ENCODE assay signal across 9 cellular contexts in genomic region chr19:13173129-13173737, GRCh38. TPM values are rescaled to one million over a fixed set of nuclear protein-coding genes. Genes with fewer than 3 reads are reported as not detected.
DNase-seq lines count a peak whose midpoint lies in the region; ATAC-seq and TF ChIP-seq lines count a peak whose summit lies in the region.
"Had no signal": no experiment of that assay in that cellular context is flagged by ENCODE, and none has a peak within 500 bp of the region (broad histone marks: within the 10 kb centered on the region; RNA-seq: fewer than 3 reads in every experiment).

No MANE protein-coding gene starts in this region.

- peak overlapping the region; percentile 82 for H3K4me3 Mint-ChIP-seq in activated CD8-positive, alpha-beta T cell treated with anti-CD3 and anti-CD28 coated beads, Interleukin-2, amount 10 ng/mL, durations not matched to agents 7 days and 5 days
- peak overlapping the region; percentile 47 to 86 (median 78) for H3K4me3 Mint-ChIP-seq in naive B cell
- H3K4me3 Mint-ChIP-seq in endothelial cell (ENCODE audit: unreplicated experiment), result no peak overlapping the region

- no peak for TF ChIP-seq POLR2A in vagina (IDR thresholded peaks at IDR 0.05)

- POLR2A ChIA-PET in activated CD8-positive, alpha-beta T cell treated with anti-CD3 and anti-CD28 coated beads, Interleukin-2, amount 10 ng/mL, durations not matched to agents 7 days and 5 days (lab: Charles Lee), result interaction anchor here (0.6 to 2.6 kb wide), 5 partner anchors 9 to 596 kb away, joined by 3 to 16 read pairs (median 6); no protein-coding TSS in a partner anchor

- DNase-seq in right cardiac atrium, result no peak
- no peak for DNase-seq in left ventricle myocardium superior
- DNase-seq in activated CD8-positive, alpha-beta T cell treated with anti-CD3 and anti-CD28 coated beads, Interleukin-2, amount 10 ng/mL, durations not matched to agents 7 days and 5 days, result no peak
- DNase-seq in naive B cell, result no peak
- no peak for DNase-seq in vagina (ENCODE audit: extremely low spot score in 2 of 2)
- DNase-seq in WERI-Rb-1, result no peak
- no peak for DNase-seq in dedifferentiated amniotic fluid mesenchymal stem cell (ENCODE audit: extremely low spot score)
- DNase-seq in endothelial cell (ENCODE audit: low spot score), result no peak
- DNase-seq: colonic mucosa had no signal

- peak overlapping the region; percentile 97 for H3K27ac Mint-ChIP-seq in activated CD8-positive, alpha-beta T cell treated with anti-CD3 and anti-CD28 coated beads, Interleukin-2, amount 10 ng/mL, durations not matched to agents 7 days and 5 days
- H3K27ac Mint-ChIP-seq in naive B cell (peak overlapping the region; percentile 94 to 97 (median 95)), endothelial cell (ENCODE audit: unreplicated experiment) (no peak overlapping the region)

- H3K4me1 ChIP-seq in right cardiac atrium (ENCODE audit: control insufficient read depth, insufficient read depth, low read length) (peaks cover 8% of the 10 kb centered on the region), vagina (peaks cover 45% of the 10 kb centered on the region)

- TF ChIP-seq CTCF in vagina (IDR thresholded peaks at IDR 0.05), result no peak
- TF ChIP-seq CTCF in WERI-Rb-1 (IDR thresholded peaks at IDR 0.05; ENCODE audit: low read depth, low read length), result no peak
- TF ChIP-seq CTCF in endothelial cell (IDR thresholded peaks at IDR 0.05; ENCODE audit: unreplicated experiment), result no peak

- H3K27me3 ChIP-seq in right cardiac atrium (ENCODE audit: control insufficient read depth, insufficient read depth), result no peaks in the 10 kb centered on the region
- no peaks in the 10 kb centered on the region for H3K27me3 ChIP-seq in vagina
- H3K27me3 ChIP-seq in WERI-Rb-1 (ENCODE audit: insufficient read depth, low read depth, severe bottlenecking), result no peaks in the 10 kb centered on the region
- H3K27me3 ChIP-seq: colonic mucosa had no signal

- intact Hi-C loops in right cardiac atrium (cut with DNase I) (no loop called here), left ventricle myocardium superior (cut with micrococcal nuclease) (no loop called here), vagina (cut with DNase I) (no loop called here)

- H3K4me1 Mint-ChIP-seq in activated CD8-positive, alpha-beta T cell treated with anti-CD3 and anti-CD28 coated beads, Interleukin-2, amount 10 ng/mL, durations not matched to agents 7 days and 5 days (ENCODE audit: low read depth), result peaks cover 63% of the 10 kb centered on the region
- H3K4me1 Mint-ChIP-seq in naive B cell (peaks cover 38 to 75% (median 57%) of the 10 kb centered on the region in 3 donors), endothelial cell (ENCODE audit: unreplicated experiment) (peaks cover 2% of the 10 kb centered on the region)

- no peak overlapping the region for H3K4me3 ChIP-seq in right cardiac atrium (ENCODE audit: low read length)
- no peak overlapping the region for H3K4me3 ChIP-seq in vagina
- no peak overlapping the region for H3K4me3 ChIP-seq in WERI-Rb-1 (ENCODE audit: low read depth, low read length)
- H3K4me3 ChIP-seq: colonic mucosa had no signal

- no peaks in the 10 kb centered on the region for H3K9me3 Mint-ChIP-seq in activated CD8-positive, alpha-beta T cell treated with anti-CD3 and anti-CD28 coated beads, Interleukin-2, amount 10 ng/mL, durations not matched to agents 7 days and 5 days (ENCODE audit: insufficient read depth)
- H3K9me3 Mint-ChIP-seq in naive B cell, result no peaks in the 10 kb centered on the region
- H3K9me3 Mint-ChIP-seq in endothelial cell (ENCODE audit: unreplicated experiment), result no peaks in the 10 kb centered on the region

- H3K9me3 ChIP-seq in right cardiac atrium (ENCODE audit: control insufficient read depth, low read length) (no peaks in the 10 kb centered on the region), vagina (no peaks in the 10 kb centered on the region), WERI-Rb-1 (ENCODE audit: severe bottlenecking) (no peaks in the 10 kb centered on the region)
- H3K9me3 ChIP-seq: colonic mucosa had no signal

- ATAC-seq in right cardiac atrium, result no peak
- ATAC-seq in left ventricle myocardium superior, result no peak
- no peak for ATAC-seq in activated CD8-positive, alpha-beta T cell treated with anti-CD3 and anti-CD28 coated beads, Interleukin-2, amount 10 ng/mL, durations not matched to agents 7 days and 5 days
- peak in 1 of 2 donors; percentile 32 for ATAC-seq in naive B cell (ENCODE audit: low read depth in 2 of 2)

- peaks cover 26% of the 10 kb centered on the region for H3K36me3 Mint-ChIP-seq in activated CD8-positive, alpha-beta T cell treated with anti-CD3 and anti-CD28 coated beads, Interleukin-2, amount 10 ng/mL, durations not matched to agents 7 days and 5 days (ENCODE audit: low read depth)
- H3K36me3 Mint-ChIP-seq in naive B cell, result no peaks in the 10 kb centered on the region
- H3K36me3 Mint-ChIP-seq in endothelial cell (ENCODE audit: low read depth, unreplicated experiment), result no peaks in the 10 kb centered on the region

- H3K27me3 Mint-ChIP-seq in activated CD8-positive, alpha-beta T cell treated with anti-CD3 and anti-CD28 coated beads, Interleukin-2, amount 10 ng/mL, durations not matched to agents 7 days and 5 days (ENCODE audit: low read depth), result no peaks in the 10 kb centered on the region
- no peaks in the 10 kb centered on the region for H3K27me3 Mint-ChIP-seq in naive B cell
- peaks cover 3% of the 10 kb centered on the region for H3K27me3 Mint-ChIP-seq in endothelial cell (ENCODE audit: unreplicated experiment)

- H3K36me3 ChIP-seq in vagina, result no peaks in the 10 kb centered on the region
- H3K36me3 ChIP-seq in WERI-Rb-1, result no peaks in the 10 kb centered on the region
- H3K36me3 ChIP-seq: colonic mucosa had no signal

- H3K27ac ChIP-seq in right cardiac atrium (ENCODE audit: low read length), result peak overlapping the region; percentile 86
- H3K27ac ChIP-seq in vagina, result peak overlapping the region; percentile 78
- H3K27ac ChIP-seq in WERI-Rb-1, result no peak overlapping the region

- WGBS in right cardiac atrium, result 70% methylated on average over 12 of the region's 12 CpGs

- CTCF ChIA-PET in activated CD8-positive, alpha-beta T cell treated with anti-CD3 and anti-CD28 coated beads, Interleukin-2, amount 10 ng/mL, durations not matched to agents 7 days and 5 days (lab: Charles Lee), result interaction anchor here (0.7 to 1.6 kb wide), 3 partner anchors 9 to 13 kb away, joined by 3 to 6 read pairs (median 4); no protein-coding TSS in a partner anchor

RNA-seq across cellular contexts. Expression of gene IER2, which starts 23.0 kb away (rescaled TPM):
- total RNA-seq in right cardiac atrium (10 to 100 TPM; 22.2 to 53.5 (median 29.2) TPM), left ventricle myocardium superior (19.8 TPM), vagina (152 TPM), endothelial cell (ENCODE audit: unreplicated experiment) (115 TPM)
- polyA plus RNA-seq in right cardiac atrium (62.9 TPM), naive B cell (ENCODE audit: low read depth in 6 of 6) (1,000 to 10,000 TPM in 2 of 6 donors, 100 to 1,000 TPM in 4; 351 to 1,131 (median 562) TPM)
- total RNA-seq in activated CD8-positive, alpha-beta T cell treated with anti-CD3 and anti-CD28 coated beads, Interleukin-2, amount 10 ng/mL, durations not matched to agents 7 days and 5 days, result 100 to 1,000 TPM; 203 to 210 TPM

RNA-seq across cellular contexts. Expression of gene STX10, which starts 23.1 kb away (rescaled TPM):
- total RNA-seq in right cardiac atrium (10 to 100 TPM; 30.8 to 39.8 (median 37.2) TPM), left ventricle myocardium superior (46.4 TPM), vagina (71.5 TPM), endothelial cell (ENCODE audit: unreplicated experiment) (31.8 TPM)
- polyA plus RNA-seq in right cardiac atrium (47.7 TPM), naive B cell (ENCODE audit: low read depth in 6 of 6) (10 to 100 TPM; 48.2 to 84.3 (median 60.0) TPM)
- total RNA-seq in activated CD8-positive, alpha-beta T cell treated with anti-CD3 and anti-CD28 coated beads, Interleukin-2, amount 10 ng/mL, durations not matched to agents 7 days and 5 days, result 10 to 100 TPM; 68.4 to 69.2 TPM

RNA-seq across cellular contexts. Expression of gene NACC1, which starts 55.2 kb away (rescaled TPM):
- total RNA-seq in right cardiac atrium, result 10 to 100 TPM; 27.6 to 44.2 (median 40.2) TPM
- polyA plus RNA-seq in right cardiac atrium, result 40.2 TPM
- total RNA-seq in left ventricle myocardium superior, result 50.0 TPM
- 10 to 100 TPM; 74.6 to 84.8 TPM for total RNA-seq in activated CD8-positive, alpha-beta T cell treated with anti-CD3 and anti-CD28 coated beads, Interleukin-2, amount 10 ng/mL, durations not matched to agents 7 days and 5 days
- 1 to 10 TPM in 2 of 6 donors, under 1 TPM in 4; 0.47 to 1.4 (median 0.67) TPM for polyA plus RNA-seq in naive B cell (ENCODE audit: low read depth in 6 of 6)
- 22.6 TPM for total RNA-seq in vagina
- 112 TPM for total RNA-seq in endothelial cell (ENCODE audit: unreplicated experiment)

RNA-seq across cellular contexts. Expression of gene TRMT1, which starts 56.7 kb away (rescaled TPM):
- total RNA-seq in right cardiac atrium (10 to 100 TPM; 14.8 to 22.2 (median 17.5) TPM), left ventricle myocardium superior (22.4 TPM), vagina (28.0 TPM), endothelial cell (ENCODE audit: unreplicated experiment) (54.2 TPM)
- polyA plus RNA-seq in right cardiac atrium (19.9 TPM), naive B cell (ENCODE audit: low read depth in 6 of 6) (10 to 100 TPM; 20.2 to 36.3 (median 24.1) TPM)
- 10 to 100 TPM; 59.8 to 60.3 TPM for total RNA-seq in activated CD8-positive, alpha-beta T cell treated with anti-CD3 and anti-CD28 coated beads, Interleukin-2, amount 10 ng/mL, durations not matched to agents 7 days and 5 days
